In the genomic region with DNA sequence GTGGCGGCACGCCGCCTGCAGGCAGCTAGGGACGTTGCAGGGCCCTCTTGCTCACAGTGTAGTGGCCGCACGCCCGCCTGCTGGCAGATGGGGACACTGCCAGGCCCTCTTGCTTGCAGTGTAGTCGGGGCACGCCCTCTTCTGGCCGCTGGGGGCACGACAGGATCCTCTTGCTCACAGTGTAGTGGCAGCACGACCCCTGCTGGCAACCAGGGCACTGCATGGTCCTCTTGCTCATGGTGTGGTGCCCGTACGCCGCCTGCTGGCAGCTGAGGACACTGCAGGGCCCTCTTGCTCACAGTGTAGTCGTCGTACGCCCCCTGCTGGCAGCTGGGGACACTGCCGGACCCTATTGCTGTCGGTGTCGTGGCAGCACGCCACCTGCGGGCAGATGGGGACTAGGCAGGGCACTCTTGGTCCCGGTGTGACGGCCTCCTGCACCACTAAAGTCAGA, we compare ENCODE assay signal across 10 cellular contexts. TPM values are rescaled to one million over a fixed set of nuclear protein-coding genes. Genes with fewer than 3 reads are reported as not detected.
DNase-seq lines count a peak whose midpoint lies in the region; ATAC-seq and TF ChIP-seq lines count a peak whose summit lies in the region.
"Not testable (repeated sequence)": the region's sequence is repeated elsewhere in the genome, so short reads cannot be mapped to it uniquely, and the experiment has no call there.
"Had no signal": no experiment of that assay in that cellular context is flagged by ENCODE, and none has a peak within 500 bp of the region (broad histone marks: within the 10 kb centered on the region; RNA-seq: fewer than 3 reads in every experiment).

No MANE protein-coding gene starts in this region.

- H3K4me2 ChIP-seq in OCI-LY7 (ENCODE audit: low read length), result not testable (repeated sequence)

- not testable (repeated sequence) for H3K9me3 Mint-ChIP-seq in activated T-cell treated with anti-CD3 and anti-CD28 coated beads, Interleukin-2, amount 50 U/mL, for 72 hours; nephron progenitor cell

- not testable (repeated sequence) for H3K4me1 ChIP-seq in OCI-LY7 (ENCODE audit: insufficient read depth, low read length, poor library complexity, severe bottlenecking); foreskin keratinocyte; upper lobe of left lung

- CTCF ChIA-PET in OCI-LY7 (lab: Charles Lee; ENCODE audit: unreplicated experiment), result not testable (repeated sequence)

- POLR2A ChIA-PET in OCI-LY7 (lab: Charles Lee), result not testable (repeated sequence)

- H3K36me3 ChIP-seq in OCI-LY7 (ENCODE audit: insufficient read depth, low read length); upper lobe of left lung: not testable (repeated sequence)

- not testable (repeated sequence) for DNase-seq in OCI-LY7 (ENCODE audit: low spot score); foreskin keratinocyte; nephron progenitor cell
- DNase-seq in activated T-cell treated with anti-CD3 and anti-CD28 coated beads, Interleukin-2, amount 50 U/mL, for 72 hours, result peak; percentile 69
- peak; percentile 21 to 88 for DNase-seq in upper lobe of left lung

- not testable (repeated sequence) for H3K27ac Mint-ChIP-seq in activated T-cell treated with anti-CD3 and anti-CD28 coated beads, Interleukin-2, amount 50 U/mL, for 72 hours; nephron progenitor cell

- H3K9me3 ChIP-seq in OCI-LY7 (ENCODE audit: low read length); upper lobe of left lung: not testable (repeated sequence)

- H3K36me3 Mint-ChIP-seq in activated T-cell treated with anti-CD3 and anti-CD28 coated beads, Interleukin-2, amount 50 U/mL, for 72 hours (ENCODE audit: insufficient read depth in 2 of 2); nephron progenitor cell (ENCODE audit: low read depth): not testable (repeated sequence)

- not testable (repeated sequence) for H3K79me2 ChIP-seq in OCI-LY7 (ENCODE audit: insufficient read depth, low read depth, low read length)

- TF ChIP-seq CTCF in OCI-LY7 (conservative IDR thresholded peaks at IDR 0.05; ENCODE audit: low read length), result peak; percentile 58
- not testable (repeated sequence) for TF ChIP-seq CTCF in foreskin keratinocyte (conservative IDR thresholded peaks at IDR 0.05)
- TF ChIP-seq CTCF in nephron progenitor cell (IDR thresholded peaks at IDR 0.05), result peak; percentile 31
- peak in 1 of 6 experiments; percentile 13 for TF ChIP-seq CTCF in upper lobe of left lung (IDR thresholded peaks at IDR 0.05)

- not testable (repeated sequence) for H3K4me3 ChIP-seq in OCI-LY7 (ENCODE audit: low read depth, low read length, poor library complexity, severe bottlenecking); upper lobe of left lung

- 86 to 100% methylated on average over 1 to 2 of the region's 25 CpGs for WGBS in upper lobe of left lung, 2 donors

- H4K20me1 ChIP-seq in OCI-LY7 (ENCODE audit: insufficient read depth, low read length), result not testable (repeated sequence)

- peak; percentile 70 for ATAC-seq in GM18520 (IDR thresholded peaks at IDR 0.05; ENCODE audit: unreplicated experiment)
- ATAC-seq in GM21576 (IDR thresholded peaks at IDR 0.05; ENCODE audit: unreplicated experiment), result peak; percentile 81
- peak; percentile 77 for ATAC-seq in HG03066 (IDR thresholded peaks at IDR 0.05; ENCODE audit: low read depth, unreplicated experiment)
- ATAC-seq in activated T-cell treated with anti-CD3 and anti-CD28 coated beads, Interleukin-2, amount 50 U/mL, for 72 hours (replicated peaks in 1 of 2), result peak; percentile 83
- ATAC-seq in foreskin keratinocyte, result peak; percentile 71
- peak; percentile 75 to 94 for ATAC-seq in upper lobe of left lung (ENCODE audit: low FRiP score in 2 of 2)

- intact Hi-C loops in OCI-LY7 (cut with micrococcal nuclease; ENCODE audit: unreplicated experiment), result not testable (repeated sequence)

- H3K4me1 Mint-ChIP-seq in activated T-cell treated with anti-CD3 and anti-CD28 coated beads, Interleukin-2, amount 50 U/mL, for 72 hours (ENCODE audit: low read depth); nephron progenitor cell: not testable (repeated sequence)

- TF ChIP-seq POLR2A in upper lobe of left lung (IDR thresholded peaks at IDR 0.05), result not testable (repeated sequence)

- H3K27ac ChIP-seq in OCI-LY7 (ENCODE audit: low read depth, low read length, poor library complexity, severe bottlenecking); foreskin keratinocyte; upper lobe of left lung: not testable (repeated sequence)

- not testable (repeated sequence) for H3K9me2 ChIP-seq in OCI-LY7 (ENCODE audit: insufficient read depth, low read length)

- not testable (repeated sequence) for H3K4me3 Mint-ChIP-seq in activated T-cell treated with anti-CD3 and anti-CD28 coated beads, Interleukin-2, amount 50 U/mL, for 72 hours; nephron progenitor cell

- H3K27me3 Mint-ChIP-seq in activated T-cell treated with anti-CD3 and anti-CD28 coated beads, Interleukin-2, amount 50 U/mL, for 72 hours (ENCODE audit: low read depth); nephron progenitor cell (ENCODE audit: low read depth, poor library complexity): not testable (repeated sequence)

- H2AFZ ChIP-seq in OCI-LY7 (ENCODE audit: low read length), result not testable (repeated sequence)

- TF ChIP-seq EP300 in upper lobe of left lung (IDR thresholded peaks at IDR 0.05), result not testable (repeated sequence)

- not testable (repeated sequence) for BruUV-seq in OCI-LY7 (replicated peaks; lab: Mats Ljungman, UMichigan)

- H3K27me3 ChIP-seq in foreskin keratinocyte, upper lobe of left lung: not testable (repeated sequence)

RNA-seq across cellular contexts. Expression of a gene that starts 3.0 kb away (rescaled TPM):
- not detected in 2 replicates for total RNA-seq in OCI-LY7 (2014; rRNA removed; shearing (Covaris generic))
- total RNA-seq in OCI-LY7 (2022) (not detected in 2 replicates), foreskin keratinocyte (not detected in 2 replicates), upper lobe of left lung (not detected)
- total RNA-seq in activated T-cell treated with anti-CD3 and anti-CD28 coated beads, Interleukin-2, amount 50 U/mL, for 72 hours, result not detected
- polyA plus RNA-seq in foreskin keratinocyte, result not detected in 2 replicates
- total RNA-seq: breast epithelium, pulmonary artery endothelial cell had no signal

RNA-seq across cellular contexts. Expression of a gene that starts 47.1 kb away (rescaled TPM):
- total RNA-seq in OCI-LY7 (2014; rRNA removed; shearing (Covaris generic)), result not detected in 2 replicates
- total RNA-seq in OCI-LY7 (2022), result not detected in 2 replicates
- total RNA-seq in activated T-cell treated with anti-CD3 and anti-CD28 coated beads, Interleukin-2, amount 50 U/mL, for 72 hours, result under 1 TPM; 0.12 to 0.25 TPM
- not detected in 2 replicates for total RNA-seq in foreskin keratinocyte
- polyA plus RNA-seq in foreskin keratinocyte, result not detected in 2 replicates
- total RNA-seq in upper lobe of left lung, result 10 to 100 TPM in 1 of 6 donors, 1 to 10 TPM in 5; 1.0 to 10.2 (median 4.4) TPM
